11 cellular contexts compared by ENCODE assay signal in the genomic region with DNA sequence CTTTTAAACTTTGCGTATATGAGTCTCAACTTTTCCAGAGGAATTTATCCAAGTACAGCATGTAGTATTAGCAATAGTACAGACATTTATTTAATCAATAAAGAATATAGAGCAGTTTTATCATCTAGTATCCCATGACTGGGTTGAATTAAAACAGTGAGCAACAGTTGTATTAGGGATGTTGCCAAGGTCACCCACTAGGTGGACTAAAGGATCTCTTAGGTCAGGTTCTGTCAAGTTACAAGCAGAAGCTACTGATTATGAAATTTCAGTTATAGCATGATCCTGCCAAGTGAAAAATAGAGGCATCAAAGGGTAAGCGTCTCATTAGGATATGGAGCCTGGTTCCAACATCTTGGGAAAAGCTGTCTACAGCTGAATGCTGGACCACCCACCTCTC. TPM values are rescaled to one million over a fixed set of nuclear protein-coding genes. Genes with fewer than 3 reads are reported as not detected.
DNase-seq lines count a peak whose midpoint lies in the region; ATAC-seq and TF ChIP-seq lines count a peak whose summit lies in the region.
"Had no signal": no experiment of that assay in that cellular context is flagged by ENCODE, and none has a peak within 500 bp of the region (broad histone marks: within the 10 kb centered on the region; RNA-seq: fewer than 3 reads in every experiment).

No MANE protein-coding gene starts in this region.

- H3K27ac ChIP-seq in mesendoderm (ENCODE audit: low read depth, low read length): no peak overlapping the region
- no peak overlapping the region for H3K27ac ChIP-seq in neuronal stem cell (replicated peaks; ENCODE audit: low read length)
- H3K27ac ChIP-seq: sigmoid colon had no signal

- DNase-seq in ELR (ENCODE audit: low read depth) (peak; percentile 76), amniotic epithelial cell (ENCODE audit: low read depth) (peak; percentile 63), mesendoderm (peak; percentile 35), neuronal stem cell (ENCODE audit: low spot score) (no peak)
- DNase-seq: activated CD4-positive, CD25-positive, alpha-beta regulatory T cell treated with anti-CD3 and anti-CD28 coated beads, Interleukin-2, amount 50 U/mL, for 72 hours; NCI-H446; sigmoid colon had no signal

- H3K14ac ChIP-seq in neuronal stem cell (ENCODE audit: low read length): no peak overlapping the region

- no peaks in the 10 kb centered on the region for H3K27me3 ChIP-seq in Loucy (ENCODE audit: insufficient read depth, low read length, poor library complexity, severe bottlenecking)
- H3K27me3 ChIP-seq in mesendoderm (ENCODE audit: insufficient read depth, low read length, poor library complexity): no peaks in the 10 kb centered on the region
- peaks cover 0 to 9% (median 0%) of the 10 kb centered on the region in 3 experiments for H3K27me3 ChIP-seq in neuronal stem cell (ENCODE audit: control insufficient read depth in 3 of 3, insufficient read depth in 3 of 3, low read depth in 1 of 3, low read length in 3 of 3)

- H3K4me2 ChIP-seq in Loucy (ENCODE audit: low read depth, low read length, poor library complexity, severe bottlenecking) (no peak overlapping the region), mesendoderm (ENCODE audit: low read length) (no peak overlapping the region), neuronal stem cell (ENCODE audit: insufficient read depth, low read length, poor library complexity, severe bottlenecking) (no peak overlapping the region)

- H4K20me1 ChIP-seq in Loucy (ENCODE audit: insufficient read depth, low read length, poor library complexity, severe bottlenecking): no peaks in the 10 kb centered on the region

- H3K4ac ChIP-seq in mesendoderm (ENCODE audit: low read depth, low read length): no peak overlapping the region
- no peak overlapping the region for H3K4ac ChIP-seq in neuronal stem cell (ENCODE audit: low read length)

- H2AK5ac ChIP-seq in mesendoderm (ENCODE audit: low read length) (no peak overlapping the region), neuronal stem cell (ENCODE audit: low read depth, low read length) (no peak overlapping the region)

- H4K5ac ChIP-seq in mesendoderm (ENCODE audit: low read length): no peak overlapping the region

- H2AFZ ChIP-seq in Loucy (ENCODE audit: low read length): no peak overlapping the region
- H2AFZ ChIP-seq in neuronal stem cell (ENCODE audit: low read length): no peak overlapping the region

- H3K4me1 ChIP-seq in Loucy (ENCODE audit: insufficient read depth, low read length, poor library complexity, severe bottlenecking) (peaks cover 7% of the 10 kb centered on the region), mesendoderm (ENCODE audit: control insufficient read depth, low read depth, low read length) (no peaks in the 10 kb centered on the region), neuronal stem cell (ENCODE audit: control insufficient read depth in 2 of 2, insufficient read depth in 1 of 2, low read depth in 1 of 2, low read length in 2 of 2) (no peaks in the 10 kb centered on the region)

- H2BK120ac ChIP-seq in mesendoderm (ENCODE audit: low read depth, low read length) (no peak overlapping the region), neuronal stem cell (ENCODE audit: low read depth, low read length) (no peak overlapping the region)

- H3F3A ChIP-seq in Loucy (ENCODE audit: low read depth): no peaks in the 10 kb centered on the region

- peak; percentile 32 for TF ChIP-seq CTCF in Loucy (conservative IDR thresholded peaks at IDR 0.05; ENCODE audit: low read length)

- H3K9ac ChIP-seq in Loucy (ENCODE audit: low read depth, low read length, poor library complexity, severe bottlenecking) (no peak overlapping the region), mesendoderm (ENCODE audit: low read length) (no peak overlapping the region), neuronal stem cell (ENCODE audit: low read depth, low read length, poor library complexity) (no peak overlapping the region)

- H3K36me3 ChIP-seq in Loucy (ENCODE audit: insufficient read depth, low read length) (no peaks in the 10 kb centered on the region), mesendoderm (ENCODE audit: control insufficient read depth, insufficient read depth, low read length) (no peaks in the 10 kb centered on the region), neuronal stem cell (replicated peaks in 1 of 2; ENCODE audit: control insufficient read depth in 2 of 2, insufficient read depth in 2 of 2, low read length in 2 of 2) (no peaks in the 10 kb centered on the region)
- H3K36me3 ChIP-seq: sigmoid colon had no signal

- no CpG with 5 or more reads among the region's 2 CpGs for WGBS in mesendoderm (ENCODE audit: extremely low coverage, insufficient coverage, low lambda C conversion rate)
- no CpG with 5 or more reads among the region's 2 CpGs for WGBS in neuronal stem cell (ENCODE audit: extremely low coverage in 2 of 2, insufficient read length in 2 of 2, insufficient replicate concordance in 1 of 2), 2 donors

- H3K23ac ChIP-seq in mesendoderm (ENCODE audit: low read length) (no peak overlapping the region), neuronal stem cell (ENCODE audit: low read depth, low read length, poor library complexity) (no peak overlapping the region)

- no peak overlapping the region for H2BK12ac ChIP-seq in neuronal stem cell (ENCODE audit: low read length)

- H2BK15ac ChIP-seq in mesendoderm (replicated peaks; ENCODE audit: low read depth) (no peak overlapping the region), neuronal stem cell (ENCODE audit: low read length) (no peak overlapping the region)

- H4K91ac ChIP-seq in neuronal stem cell (ENCODE audit: low read depth, low read length, poor library complexity): no peak overlapping the region

- H3K4me3 ChIP-seq in Loucy (ENCODE audit: low read length, poor library complexity, severe bottlenecking): no peak overlapping the region
- no peak overlapping the region for H3K4me3 ChIP-seq in mesendoderm (ENCODE audit: low read length)
- H3K4me3 ChIP-seq in neuronal stem cell (ENCODE audit: low read length in 2 of 2): no peak overlapping the region
- H3K4me3 ChIP-seq: sigmoid colon had no signal

- H3K18ac ChIP-seq in mesendoderm (ENCODE audit: low read length): no peak overlapping the region
- no peak overlapping the region for H3K18ac ChIP-seq in neuronal stem cell (ENCODE audit: low read length)

- H3K56ac ChIP-seq in mesendoderm (ENCODE audit: low read length): no peak overlapping the region

- H3K79me2 ChIP-seq in Loucy (ENCODE audit: insufficient read depth, low read length) (no peaks in the 10 kb centered on the region), mesendoderm (ENCODE audit: control insufficient read depth, insufficient read depth, low read length) (no peaks in the 10 kb centered on the region)

- H3K9me3 ChIP-seq in Loucy (ENCODE audit: insufficient read depth, low read depth, low read length): 0 out of 2 replicates have a peak, but pooled peaks cover 4% of the 10 kb centered on the region
- H3K9me3 ChIP-seq in neuronal stem cell (replicated peaks in 1 of 2; ENCODE audit: control insufficient read depth in 2 of 2, insufficient read depth in 1 of 2, low read depth in 1 of 2, low read length in 2 of 2): peaks cover 0 to 4% of the 10 kb centered on the region in 2 donors

- H2BK5ac ChIP-seq in mesendoderm (ENCODE audit: low read length) (no peak overlapping the region), neuronal stem cell (ENCODE audit: low read length) (no peak overlapping the region)

- no peaks in the 10 kb centered on the region for H3K9me2 ChIP-seq in Loucy (replicated peaks; ENCODE audit: low read depth, low read length)

- ATAC-seq in HG02623 (IDR thresholded peaks at IDR 0.05; ENCODE audit: unreplicated experiment) (no peak), GM21381 (IDR thresholded peaks at IDR 0.05; ENCODE audit: unreplicated experiment) (no peak), GM19035 (IDR thresholded peaks at IDR 0.05; ENCODE audit: unreplicated experiment) (no peak)

- H3K79me1 ChIP-seq in mesendoderm (ENCODE audit: low read length) (no peaks in the 10 kb centered on the region), neuronal stem cell (ENCODE audit: low read depth, low read length) (no peaks in the 10 kb centered on the region)

- H4K8ac ChIP-seq in mesendoderm (ENCODE audit: low read depth, low read length) (no peak overlapping the region), neuronal stem cell (ENCODE audit: low read depth, low read length) (no peak overlapping the region)

RNA-seq across cellular contexts. Expression of gene LAPTM4A, which starts 52.1 kb away (rescaled TPM):
- 350 TPM for polyA plus RNA-seq in mesendoderm (2013, experiment 1 of 2)
- polyA plus RNA-seq in mesendoderm (2013, experiment 2 of 2): 343 TPM
- polyA plus RNA-seq in neuronal stem cell (2013, experiment 1 of 2): 262 TPM
- polyA plus RNA-seq in neuronal stem cell (2013, experiment 2 of 2): 267 TPM
